In the genomic region with DNA sequence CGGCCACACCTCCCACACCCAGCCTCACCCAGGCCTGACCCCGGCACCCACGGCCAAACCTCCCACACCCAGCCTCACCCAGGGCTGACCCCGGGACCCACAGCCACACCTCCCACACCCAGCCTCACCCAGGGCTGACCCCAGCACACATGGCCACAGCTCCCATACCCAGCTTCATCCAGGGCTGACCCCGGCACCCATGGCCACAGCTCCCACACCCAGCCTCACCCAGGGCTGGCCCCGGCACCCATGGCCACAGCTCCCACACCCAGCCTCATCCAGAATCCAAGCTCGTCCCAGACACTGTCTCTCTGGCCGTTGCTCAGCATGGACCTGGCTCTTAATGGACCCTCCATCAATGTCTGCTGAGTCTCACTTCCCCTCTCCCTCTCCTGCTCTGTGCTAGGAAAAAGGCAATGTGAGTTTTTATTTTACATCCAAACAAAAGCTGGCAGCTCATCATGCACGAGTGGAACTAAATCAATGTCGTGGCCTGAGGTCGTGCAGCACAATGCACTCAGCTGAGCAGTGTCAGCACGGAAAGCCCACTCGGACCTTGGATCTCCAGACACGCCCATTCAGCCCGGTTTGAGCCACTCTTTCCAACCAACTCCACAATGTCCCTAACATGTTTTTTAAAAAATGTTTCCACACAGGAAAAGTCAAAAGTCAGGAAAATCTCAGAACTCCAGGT, we compare ENCODE assay signal across 2 cellular contexts.
TF ChIP-seq lines count a peak whose summit lies in the region.

No MANE protein-coding gene starts in this region.

TF ChIP-seq in WTC11, 78 proteins besides CTCF, POLR2A, EP300 and RAD21 (continued from another document):
- TF ChIP-seq, protein P1, sequence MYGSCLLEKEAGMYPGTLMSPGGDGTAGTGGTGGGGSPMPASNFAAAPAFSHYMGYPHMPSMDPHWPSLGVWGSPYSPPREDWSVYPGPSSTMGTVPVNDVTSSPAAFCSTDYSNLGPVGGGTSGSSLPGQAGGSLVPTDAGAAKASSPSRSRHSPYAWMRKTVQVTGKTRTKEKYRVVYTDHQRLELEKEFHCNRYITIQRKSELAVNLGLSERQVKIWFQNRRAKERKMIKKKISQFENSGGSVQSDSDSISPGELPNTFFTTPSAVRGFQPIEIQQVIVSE (CRISPR knock-in tag; IDR thresholded peaks at IDR 0.05; ENCODE audit: borderline replicate concordance) = no peak
- TF ChIP-seq, protein P2, sequence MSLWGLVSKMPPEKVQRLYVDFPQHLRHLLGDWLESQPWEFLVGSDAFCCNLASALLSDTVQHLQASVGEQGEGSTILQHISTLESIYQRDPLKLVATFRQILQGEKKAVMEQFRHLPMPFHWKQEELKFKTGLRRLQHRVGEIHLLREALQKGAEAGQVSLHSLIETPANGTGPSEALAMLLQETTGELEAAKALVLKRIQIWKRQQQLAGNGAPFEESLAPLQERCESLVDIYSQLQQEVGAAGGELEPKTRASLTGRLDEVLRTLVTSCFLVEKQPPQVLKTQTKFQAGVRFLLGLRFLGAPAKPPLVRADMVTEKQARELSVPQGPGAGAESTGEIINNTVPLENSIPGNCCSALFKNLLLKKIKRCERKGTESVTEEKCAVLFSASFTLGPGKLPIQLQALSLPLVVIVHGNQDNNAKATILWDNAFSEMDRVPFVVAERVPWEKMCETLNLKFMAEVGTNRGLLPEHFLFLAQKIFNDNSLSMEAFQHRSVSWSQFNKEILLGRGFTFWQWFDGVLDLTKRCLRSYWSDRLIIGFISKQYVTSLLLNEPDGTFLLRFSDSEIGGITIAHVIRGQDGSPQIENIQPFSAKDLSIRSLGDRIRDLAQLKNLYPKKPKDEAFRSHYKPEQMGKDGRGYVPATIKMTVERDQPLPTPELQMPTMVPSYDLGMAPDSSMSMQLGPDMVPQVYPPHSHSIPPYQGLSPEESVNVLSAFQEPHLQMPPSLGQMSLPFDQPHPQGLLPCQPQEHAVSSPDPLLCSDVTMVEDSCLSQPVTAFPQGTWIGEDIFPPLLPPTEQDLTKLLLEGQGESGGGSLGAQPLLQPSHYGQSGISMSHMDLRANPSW (CRISPR knock-in tag; conservative IDR thresholded peaks at IDR 0.05; ENCODE audit: low read depth) = no peak
- TF ChIP-seq, protein P3, sequence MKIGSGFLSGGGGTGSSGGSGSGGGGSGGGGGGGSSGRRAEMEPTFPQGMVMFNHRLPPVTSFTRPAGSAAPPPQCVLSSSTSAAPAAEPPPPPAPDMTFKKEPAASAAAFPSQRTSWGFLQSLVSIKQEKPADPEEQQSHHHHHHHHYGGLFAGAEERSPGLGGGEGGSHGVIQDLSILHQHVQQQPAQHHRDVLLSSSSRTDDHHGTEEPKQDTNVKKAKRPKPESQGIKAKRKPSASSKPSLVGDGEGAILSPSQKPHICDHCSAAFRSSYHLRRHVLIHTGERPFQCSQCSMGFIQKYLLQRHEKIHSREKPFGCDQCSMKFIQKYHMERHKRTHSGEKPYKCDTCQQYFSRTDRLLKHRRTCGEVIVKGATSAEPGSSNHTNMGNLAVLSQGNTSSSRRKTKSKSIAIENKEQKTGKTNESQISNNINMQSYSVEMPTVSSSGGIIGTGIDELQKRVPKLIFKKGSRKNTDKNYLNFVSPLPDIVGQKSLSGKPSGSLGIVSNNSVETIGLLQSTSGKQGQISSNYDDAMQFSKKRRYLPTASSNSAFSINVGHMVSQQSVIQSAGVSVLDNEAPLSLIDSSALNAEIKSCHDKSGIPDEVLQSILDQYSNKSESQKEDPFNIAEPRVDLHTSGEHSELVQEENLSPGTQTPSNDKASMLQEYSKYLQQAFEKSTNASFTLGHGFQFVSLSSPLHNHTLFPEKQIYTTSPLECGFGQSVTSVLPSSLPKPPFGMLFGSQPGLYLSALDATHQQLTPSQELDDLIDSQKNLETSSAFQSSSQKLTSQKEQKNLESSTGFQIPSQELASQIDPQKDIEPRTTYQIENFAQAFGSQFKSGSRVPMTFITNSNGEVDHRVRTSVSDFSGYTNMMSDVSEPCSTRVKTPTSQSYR (CRISPR knock-in tag; IDR thresholded peaks at IDR 0.05) = no peak
- TF ChIP-seq EMX1 (CRISPR knock-in tag; IDR thresholded peaks at IDR 0.05) = no peak
- no peak for TF ChIP-seq GABPB1 (CRISPR knock-in tag; IDR thresholded peaks at IDR 0.05)
- TF ChIP-seq, protein P4, sequence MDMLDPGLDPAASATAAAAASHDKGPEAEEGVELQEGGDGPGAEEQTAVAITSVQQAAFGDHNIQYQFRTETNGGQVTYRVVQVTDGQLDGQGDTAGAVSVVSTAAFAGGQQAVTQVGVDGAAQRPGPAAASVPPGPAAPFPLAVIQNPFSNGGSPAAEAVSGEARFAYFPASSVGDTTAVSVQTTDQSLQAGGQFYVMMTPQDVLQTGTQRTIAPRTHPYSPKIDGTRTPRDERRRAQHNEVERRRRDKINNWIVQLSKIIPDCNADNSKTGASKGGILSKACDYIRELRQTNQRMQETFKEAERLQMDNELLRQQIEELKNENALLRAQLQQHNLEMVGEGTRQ (CRISPR knock-in tag; IDR thresholded peaks at IDR 0.05) = no peak

TF ChIP-seq in GM12891, 5 proteins besides CTCF, POLR2A, EP300 and RAD21 (continued from another document):
- TF ChIP-seq PAX5 (IDR thresholded peaks at IDR 0.05; ENCODE audit: insufficient read depth, low read length, severe bottlenecking) = no peak
TF ChIP-seq in GM12891: peak in this region for 0.
